In the genomic region with DNA sequence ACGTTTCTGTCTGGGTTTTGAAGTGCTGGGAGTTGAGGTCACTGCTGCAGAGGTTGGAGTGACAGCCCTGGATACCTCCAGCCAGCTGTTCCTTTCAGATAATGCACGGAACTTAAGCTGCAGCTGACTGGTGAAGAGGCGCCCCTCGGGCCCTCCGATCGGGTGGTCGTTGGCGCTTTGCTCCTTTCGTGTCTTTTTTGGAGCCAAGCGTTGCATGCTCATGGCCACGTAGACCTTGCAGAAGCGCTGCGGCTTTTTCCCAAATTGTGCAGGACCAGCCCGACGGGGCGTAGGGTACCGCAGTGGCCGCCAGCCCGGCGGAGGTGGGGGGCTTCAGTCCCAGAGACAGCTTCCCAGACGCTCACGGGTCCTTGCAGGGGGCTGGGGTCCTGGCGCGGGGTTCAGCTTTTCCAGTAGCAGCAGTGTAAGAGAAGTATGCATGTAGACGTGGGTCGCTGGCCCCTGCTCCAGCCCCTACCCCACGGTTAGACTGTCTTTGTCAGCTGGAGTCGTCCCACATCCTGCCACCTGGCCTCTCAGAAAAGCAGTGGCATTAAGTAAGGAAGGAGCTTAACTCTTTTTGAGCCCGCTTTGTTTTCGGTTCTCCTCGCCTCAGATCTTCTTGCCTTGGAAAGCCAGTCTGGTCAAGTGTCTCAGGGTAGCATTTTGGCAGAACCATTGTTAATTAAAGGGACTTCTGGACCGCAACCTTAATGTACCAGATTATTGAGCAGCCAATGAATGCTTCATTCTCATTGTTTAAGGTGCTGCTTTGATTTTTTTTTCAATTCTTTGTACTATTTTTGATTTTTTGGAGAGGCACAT, we compare ENCODE assay signal across 8 cellular contexts. TPM values are rescaled to one million over a fixed set of nuclear protein-coding genes. Genes with fewer than 3 reads are reported as not detected.
A peak's percentile ranks its signal among the peaks of the same experiment; 100 is the strongest.
DNase-seq lines count a peak whose midpoint lies in the region; ATAC-seq and TF ChIP-seq lines count a peak whose summit lies in the region.

No MANE protein-coding gene starts in this region.

- DNase-seq in NOMO-1 treated with dmso at 0.1 percent for 144 hours (lab: John Stamatoyannopoulos, UW; ENCODE audit: unreplicated experiment), result peak; percentile 8
- DNase-seq in adipocyte (ENCODE audit: low read depth), result peak; percentile 60
- peak; percentile 24 to 71 (median 58) for DNase-seq in right cardiac atrium
- no peak for DNase-seq in gastrocnemius medialis

- intact Hi-C loops in right cardiac atrium (cut with DNase I), result loop anchor here (2.0 to 10.0 kb wide), 4 partner anchors 73 to 161 kb away; no protein-coding TSS in a partner anchor
- intact Hi-C loops in gastrocnemius medialis (cut with DNase I; ENCODE audit: low total_unique reads), result loop anchor here (1.0 to 10.0 kb wide), 5 partner anchors 74 to 653 kb away; partner anchors contain the start of genes HEBP2 and IFNGR1

- no peak for TF ChIP-seq CTCF in DOHH2 (IDR thresholded peaks at IDR 0.05; ENCODE audit: low read depth, low read length, poor library complexity, severe bottlenecking)
- no peak for TF ChIP-seq CTCF in HEK293 (tag by site-specific recombination; IDR thresholded peaks at IDR 0.05)
- no peak for TF ChIP-seq CTCF in gastrocnemius medialis (IDR thresholded peaks at IDR 0.05 in 4 of 5, conservative IDR thresholded peaks at IDR 0.05 in 1 of 5)

- no peaks in the 10 kb centered on the region; the same call in 1 of the 2 replicates for H3F3A ChIP-seq in DOHH2 (ENCODE audit: control insufficient read depth, insufficient read depth)

- H3K79me2 ChIP-seq in DOHH2 (ENCODE audit: control insufficient read depth, low read length), result 0 out of 2 replicates have a peak, but pooled peaks cover 3% of the 10 kb centered on the region

- WGBS in right cardiac atrium, result 5% methylated on average over 32 of the region's 32 CpGs

- POLR2A ChIA-PET in HEK293 (lab: Yijun Ruan, JAX), result interaction anchor here (0.5 kb wide), 1 partner anchor 43 kb away, joined by 3 read pairs; no protein-coding TSS in a partner anchor

- in situ Hi-C loops in gastrocnemius medialis (cut with MboI; ENCODE audit: low sequenced_read_pairs in 4 of 4), result loop anchor here in 3 of 4 donors (5.0 to 10.0 kb wide), 4 partner anchors 74 to 163 kb away; no protein-coding TSS in a partner anchor

- peak overlapping the region; percentile 78 for H3K4me2 ChIP-seq in DOHH2 (ENCODE audit: low read length)

- no peak for TF ChIP-seq POLR2A in gastrocnemius medialis (IDR thresholded peaks at IDR 0.05)

- H3K27me3 ChIP-seq in DOHH2 (ENCODE audit: control insufficient read depth, low read length) (peaks cover 8% of the 10 kb centered on the region; the same call in 1 of the 2 replicates), adipocyte (replicated peaks; ENCODE audit: control insufficient read depth, insufficient read depth, low read length) (no peaks in the 10 kb centered on the region), right cardiac atrium (ENCODE audit: control insufficient read depth, insufficient read depth) (no peaks in the 10 kb centered on the region), gastrocnemius medialis (no peaks in the 10 kb centered on the region)

- no peaks in the 10 kb centered on the region for H4K20me1 ChIP-seq in DOHH2 (ENCODE audit: control insufficient read depth, insufficient read depth, low read depth, low read length)

- H3K9ac ChIP-seq in adipocyte (ENCODE audit: low read length), result peak overlapping the region; percentile 96

- peaks cover 56% of the 10 kb centered on the region for H3K4me1 ChIP-seq in DOHH2 (ENCODE audit: control insufficient read depth, low read length)
- peaks cover 16% of the 10 kb centered on the region for H3K4me1 ChIP-seq in HEK293 (ENCODE audit: control insufficient read depth, insufficient read depth, low read length)
- H3K4me1 ChIP-seq in adipocyte (ENCODE audit: control insufficient read depth, insufficient read depth, low read length), result peaks cover 50% of the 10 kb centered on the region
- peaks cover 5% of the 10 kb centered on the region for H3K4me1 ChIP-seq in right cardiac atrium (ENCODE audit: control insufficient read depth, insufficient read depth, low read length)
- H3K4me1 ChIP-seq in gastrocnemius medialis, result peaks cover 27 to 44% of the 10 kb centered on the region in 2 donors

- CTCF ChIA-PET in HEK293 (lab: Yijun Ruan, JAX), result interaction anchor here (0.6 to 3.6 kb wide), 33 partner anchors 8 to 1444 kb away, joined by 3 to 17 read pairs (median 5); no protein-coding TSS in a partner anchor

- H3K36me3 ChIP-seq in DOHH2 (ENCODE audit: control insufficient read depth, low read length) (peaks cover 11% of the 10 kb centered on the region), HEK293 (ENCODE audit: control insufficient read depth in 2 of 2, insufficient read depth in 1 of 2, low read length in 2 of 2) (peaks cover 0 to 16% of the 10 kb centered on the region in 2 experiments; a peak in 1 of 3 replicates), adipocyte (ENCODE audit: control insufficient read depth, insufficient read depth, low read length, severe bottlenecking) (peaks cover 6% of the 10 kb centered on the region), gastrocnemius medialis (peaks cover 0 to 6% of the 10 kb centered on the region in 2 donors)

- H3K4me3 ChIP-seq in DOHH2 (ENCODE audit: low read length) (peak overlapping the region; percentile 80), HEK293 (ENCODE audit: low read depth, low read length) (peak overlapping the region; percentile 67), adipocyte (ENCODE audit: low read length) (peak overlapping the region; percentile 93), right cardiac atrium (ENCODE audit: low read length) (peak overlapping the region; percentile 78), gastrocnemius medialis (peak overlapping the region; percentile 67 to 96 (median 86))

- no peaks in the 10 kb centered on the region for H3K9me2 ChIP-seq in DOHH2 (replicated peaks; ENCODE audit: control insufficient read depth, low read length)

- H3K27ac ChIP-seq in DOHH2 (ENCODE audit: low read depth, low read length) (peak overlapping the region; percentile 49), HEK293 (ENCODE audit: extremely low read depth, low read depth, low read length) (peak overlapping the region; percentile 60; the same call in 1 of the 2 replicates), right cardiac atrium (ENCODE audit: low read length) (peak overlapping the region; percentile 78), gastrocnemius medialis (peak overlapping the region; percentile 85 to 88 (median 86))

- ATAC-seq in right cardiac atrium (peak; percentile 13 to 15), gastrocnemius medialis (peak; percentile 22 to 41), GM18520 (IDR thresholded peaks at IDR 0.05; ENCODE audit: unreplicated experiment) (no peak), GM18861 (IDR thresholded peaks at IDR 0.05; ENCODE audit: unreplicated experiment) (no peak)

- no peaks in the 10 kb centered on the region for H3K9me3 ChIP-seq in DOHH2 (ENCODE audit: control insufficient read depth, insufficient read depth, low read length)
- no peaks in the 10 kb centered on the region for H3K9me3 ChIP-seq in HEK293 (ENCODE audit: control insufficient read depth, insufficient read depth, low read depth, low read length)
- H3K9me3 ChIP-seq in adipocyte (ENCODE audit: control insufficient read depth, low read length), result no peaks in the 10 kb centered on the region
- no peaks in the 10 kb centered on the region for H3K9me3 ChIP-seq in right cardiac atrium (ENCODE audit: control insufficient read depth, low read length)
- no peaks in the 10 kb centered on the region for H3K9me3 ChIP-seq in gastrocnemius medialis

TF ChIP-seq in HEK293, 187 proteins besides CTCF, POLR2A, EP300 and RAD21:
- TF ChIP-seq ZNF658 (tag by site-specific recombination; IDR thresholded peaks at IDR 0.05) (no peak), ZNF629 (tag by site-specific recombination; IDR thresholded peaks at IDR 0.05) (no peak), ZNF335 (tag by site-specific recombination; conservative IDR thresholded peaks at IDR 0.05) (peak; percentile 75), ELK4 (IDR thresholded peaks at IDR 0.05; ENCODE audit: borderline replicate concordance, low read depth, low read length) (no peak), ZNF341 (tag by site-specific recombination; IDR thresholded peaks at IDR 0.05; ENCODE audit: low read depth) (0 out of 2 replicates have a peak, but pooled peaks have one; percentile 48)
- TF ChIP-seq, protein P1, sequence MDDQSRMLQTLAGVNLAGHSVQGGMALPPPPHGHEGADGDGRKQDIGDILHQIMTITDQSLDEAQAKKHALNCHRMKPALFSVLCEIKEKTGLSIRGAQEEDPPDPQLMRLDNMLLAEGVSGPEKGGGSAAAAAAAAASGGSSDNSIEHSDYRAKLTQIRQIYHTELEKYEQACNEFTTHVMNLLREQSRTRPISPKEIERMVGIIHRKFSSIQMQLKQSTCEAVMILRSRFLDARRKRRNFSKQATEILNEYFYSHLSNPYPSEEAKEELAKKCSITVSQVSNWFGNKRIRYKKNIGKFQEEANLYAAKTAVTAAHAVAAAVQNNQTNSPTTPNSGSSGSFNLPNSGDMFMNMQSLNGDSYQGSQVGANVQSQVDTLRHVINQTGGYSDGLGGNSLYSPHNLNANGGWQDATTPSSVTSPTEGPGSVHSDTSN (CRISPR knock-in tag; IDR thresholded peaks at IDR 0.05), result no peak

RNA-seq across cellular contexts. Expression of gene TNFAIP3, which starts 0.8 kb away (rescaled TPM):
- total RNA-seq in right cardiac atrium (10 to 100 TPM in 3 of 4 donors, 1 to 10 TPM in 1; 7.6 to 11.4 (median 10.7) TPM), gastrocnemius medialis (1 to 10 TPM; 2.6 to 7.1 (median 4.7) TPM)
- polyA plus RNA-seq in right cardiac atrium, result 6.0 TPM

Comparison
In these comparisons a context has a peak if more than half of its experiments do, and no peak if none do; other contexts are left out.
1. DNase-seq: peak in NOMO-1 treated with dmso at 0.1 percent for 144 hours (single experiment), adipocyte (single experiment) and right cardiac atrium (3 of 3); none in gastrocnemius medialis (0 of 2).
2. ATAC-seq: peak in right cardiac atrium (2 of 2) and gastrocnemius medialis (2 of 2); none in GM18520 (single experiment) and GM18861 (single experiment).
3. Peak in every context shown above with its lines, with median percentiles within 50 percentile points of each other: H3K27ac ChIP-seq and H3K4me3 ChIP-seq.